Comparison of ENCODE assay signal across 8 cellular contexts in genomic region chr1:202967684-202968281, GRCh38. TPM values are rescaled to one million over a fixed set of nuclear protein-coding genes. Genes with fewer than 3 reads are reported as not detected.
DNase-seq lines count a peak whose midpoint lies in the region; ATAC-seq and TF ChIP-seq lines count a peak whose summit lies in the region.

No MANE protein-coding gene starts in this region.

- H3K79me2 ChIP-seq in smooth muscle cell (ENCODE audit: low read depth) = no peaks in the 10 kb centered on the region

- 6% methylated on average over 21 of the region's 21 CpGs for WGBS in smooth muscle cell (ENCODE audit: low lambda C conversion rate)

- no peaks in the 10 kb centered on the region for H3K27me3 ChIP-seq in ascending aorta
- peaks cover 7% of the 10 kb centered on the region for H3K27me3 ChIP-seq in smooth muscle cell (ENCODE audit: low read depth)

- peaks cover 4% of the 10 kb centered on the region for H3F3A ChIP-seq in smooth muscle cell (ENCODE audit: low read depth)

- no peaks in the 10 kb centered on the region for H4K20me1 ChIP-seq in smooth muscle cell (ENCODE audit: low read depth)

- H3K27ac ChIP-seq in ascending aorta (peak overlapping the region; percentile 94 to 99), smooth muscle cell (ENCODE audit: low read depth) (no peak overlapping the region)

- peak overlapping the region; percentile 97 for H3K4me2 ChIP-seq in smooth muscle cell

- H3K4me1 ChIP-seq in ascending aorta (peaks cover 4 to 19% of the 10 kb centered on the region in 2 donors), smooth muscle cell (ENCODE audit: low read depth) (peaks cover 11% of the 10 kb centered on the region)

- H3K36me3 ChIP-seq in ascending aorta (peaks cover 8 to 19% of the 10 kb centered on the region in 2 donors), smooth muscle cell (ENCODE audit: low read depth) (no peaks in the 10 kb centered on the region)

- peak; percentile 71 for DNase-seq in DMS53 (lab: John Stamatoyannopoulos, UW)
- peak; percentile 59 for DNase-seq in NCI-H1105 treated with DMSO at 0.1 percent for 48 hours (lab: John Stamatoyannopoulos, UW)
- no peak for DNase-seq in ascending aorta (ENCODE audit: low spot score in 2 of 2)
- DNase-seq in iPS-NIHi7 (ENCODE audit: extremely low spot score) = peak; percentile 28
- no peak for DNase-seq in smooth muscle cell (lab: John Stamatoyannopoulos, UW; ENCODE audit: unreplicated experiment)
- DNase-seq in NCI-H524 treated with DMSO at 0.1 percent for 48 hours (lab: John Stamatoyannopoulos, UW) = no peak

- ATAC-seq in GM21423 (IDR thresholded peaks at IDR 0.05; ENCODE audit: unreplicated experiment) (peak; percentile 24), HG03196 (IDR thresholded peaks at IDR 0.05; ENCODE audit: unreplicated experiment) (no peak)

- no peaks in the 10 kb centered on the region for H3K9me3 ChIP-seq in ascending aorta
- no peaks in the 10 kb centered on the region for H3K9me3 ChIP-seq in smooth muscle cell (replicated peaks; ENCODE audit: low read depth)

- peak overlapping the region; percentile 89 for H2AFZ ChIP-seq in smooth muscle cell (ENCODE audit: low read depth)

- H3K4me3 ChIP-seq in ascending aorta (peak overlapping the region; percentile 88 to 99), smooth muscle cell (peak overlapping the region; percentile 97)

- TF ChIP-seq CTCF in ascending aorta (IDR thresholded peaks at IDR 0.05) = no peak
- TF ChIP-seq CTCF in smooth muscle cell (IDR thresholded peaks at IDR 0.05; ENCODE audit: borderline replicate concordance, insufficient read depth, poor library complexity, severe bottlenecking) = no peak

- peak overlapping the region; percentile 38 for H3K9ac ChIP-seq in smooth muscle cell (ENCODE audit: low read depth)

- intact Hi-C loops in ascending aorta (cut with DNase I) = loop anchor here (1.0 to 5.0 kb wide), 5 partner anchors 9 to 157 kb away; partner anchors contain the start of genes ADIPOR1, KLHL12, PCAT6 and TMEM183A

RNA-seq across cellular contexts. Expression of gene CYB5R1, which starts 0.7 kb away (rescaled TPM):
- 97.4 TPM for total RNA-seq in ascending aorta
- total RNA-seq in smooth muscle cell = 35.1 and 37.5 TPM in 2 replicates
- polyA plus RNA-seq in smooth muscle cell = 34.7 and 59.8 TPM in 2 replicates

RNA-seq across cellular contexts. Expression of gene ADIPOR1, which starts 9.7 kb away (rescaled TPM):
- total RNA-seq in ascending aorta = 67.9 TPM
- 132 TPM in 2 replicates for total RNA-seq in smooth muscle cell
- polyA plus RNA-seq in smooth muscle cell = 146 and 150 TPM in 2 replicates

RNA-seq across cellular contexts. Expression of gene TMEM183A, which starts 39.4 kb away (rescaled TPM):
- total RNA-seq in ascending aorta (44.6 TPM), smooth muscle cell (55.0 and 68.6 TPM in 2 replicates)
- 54.9 and 60.4 TPM in 2 replicates for polyA plus RNA-seq in smooth muscle cell

RNA-seq across cellular contexts. Expression of gene KLHL12, which starts 40.7 kb away (rescaled TPM):
- total RNA-seq in ascending aorta = 17.8 TPM
- total RNA-seq in smooth muscle cell = 22.7 and 25.4 TPM in 2 replicates
- 19.0 and 19.5 TPM in 2 replicates for polyA plus RNA-seq in smooth muscle cell

RNA-seq across cellular contexts. Expression of gene PPFIA4, which starts 58.5 kb away (rescaled TPM):
- total RNA-seq in ascending aorta (22.2 TPM), smooth muscle cell (10.4 and 10.8 TPM in 2 replicates)
- polyA plus RNA-seq in smooth muscle cell = 6.5 and 9.0 TPM in 2 replicates

Comparison
In these comparisons a context has a peak if more than half of its experiments do, and no peak if none do; other contexts are left out.
1. DNase-seq: peak in DMS53 (single experiment), NCI-H1105 treated with DMSO at 0.1 percent for 48 hours (single experiment) and iPS-NIHi7 (single experiment); none in ascending aorta (0 of 2), smooth muscle cell (single experiment) and NCI-H524 treated with DMSO at 0.1 percent for 48 hours (single experiment).